Comparison of ENCODE assay signal across 19 cellular contexts in the genomic region with DNA sequence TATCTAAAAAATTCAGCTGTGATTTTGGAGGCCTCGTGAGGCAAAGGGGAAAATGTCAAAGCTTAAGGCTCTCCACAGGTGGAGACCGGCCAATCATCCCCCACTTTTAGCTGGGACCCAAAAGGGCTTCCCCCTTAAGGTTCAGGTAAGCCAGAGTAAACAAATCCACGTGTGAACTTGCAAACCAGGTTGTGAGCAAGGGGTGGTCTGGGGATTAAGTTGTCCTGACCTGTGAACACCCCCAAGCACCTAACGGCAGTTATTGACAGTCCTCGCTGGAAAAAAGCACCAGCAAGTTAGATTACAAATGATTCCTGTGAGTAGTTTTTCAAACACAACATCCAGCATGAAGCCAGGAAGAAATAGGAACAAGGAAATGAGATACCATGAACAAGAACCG. TPM values are rescaled to one million over a fixed set of nuclear protein-coding genes. Genes with fewer than 3 reads are reported as not detected.
DNase-seq lines count a peak whose midpoint lies in the region; ATAC-seq and TF ChIP-seq lines count a peak whose summit lies in the region.
"Had no signal": no experiment of that assay in that cellular context is flagged by ENCODE, and none has a peak within 500 bp of the region (broad histone marks: within the 10 kb centered on the region; RNA-seq: fewer than 3 reads in every experiment).

No MANE protein-coding gene starts in this region.

- H3K9me3 Mint-ChIP-seq in activated CD4-positive, alpha-beta memory T cell treated with anti-CD3 and anti-CD28 coated beads, Interleukin-2, amount 10 ng/mL, durations not matched to agents 7 days and 5 days, result no peaks in the 10 kb centered on the region
- no peaks in the 10 kb centered on the region for H3K9me3 Mint-ChIP-seq in activated CD4-positive, alpha-beta memory T cell treated with anti-CD3 and anti-CD28 coated beads for 36 hours
- H3K9me3 Mint-ChIP-seq in stimulated activated naive CD8-positive, alpha-beta T cell treated with anti-CD3 and anti-CD28 coated beads, Interleukin-15, amount 100 ng/mL, for 72 hours, result no peaks in the 10 kb centered on the region

- POLR2A ChIA-PET in activated CD4-positive, alpha-beta memory T cell treated with anti-CD3 and anti-CD28 coated beads, Interleukin-2, amount 10 ng/mL, durations not matched to agents 7 days and 5 days (lab: Charles Lee), result no interaction called here
- POLR2A ChIA-PET in activated CD4-positive, alpha-beta memory T cell treated with anti-CD3 and anti-CD28 coated beads for 36 hours (lab: Charles Lee), result no interaction called here

- H3K36me3 ChIP-seq in DOHH2 (ENCODE audit: control insufficient read depth, low read length) (no peaks in the 10 kb centered on the region), colonic mucosa (peaks cover 4% of the 10 kb centered on the region)

- H3K4me3 Mint-ChIP-seq in activated CD4-positive, alpha-beta memory T cell treated with anti-CD3 and anti-CD28 coated beads, Interleukin-2, amount 10 ng/mL, durations not matched to agents 7 days and 5 days, result no peak overlapping the region
- no peak overlapping the region for H3K4me3 Mint-ChIP-seq in activated CD4-positive, alpha-beta memory T cell treated with anti-CD3 and anti-CD28 coated beads for 36 hours
- H3K4me3 Mint-ChIP-seq in stimulated activated naive CD8-positive, alpha-beta T cell treated with anti-CD3 and anti-CD28 coated beads, Interleukin-15, amount 100 ng/mL, for 72 hours, result no peak overlapping the region

- DNase-seq in activated CD4-positive, alpha-beta memory T cell treated with anti-CD3 and anti-CD28 coated beads, Interleukin-2, amount 10 ng/mL, durations not matched to agents 7 days and 5 days, result peak; percentile 2
- DNase-seq in activated CD4-positive, alpha-beta memory T cell treated with anti-CD3 and anti-CD28 coated beads for 36 hours, result no peak
- DNase-seq in colonic mucosa, result peak; percentile 5
- DNase-seq in stimulated activated CD8-positive, alpha-beta memory T cell treated with anti-CD3 and anti-CD28 coated beads, Interleukin-4, amount 100 ng/mL, for 48 hours, result peak; percentile 9
- no peak for DNase-seq in stimulated activated naive CD8-positive, alpha-beta T cell treated with anti-CD3 and anti-CD28 coated beads, Interleukin-15, amount 100 ng/mL, for 72 hours
- DNase-seq in DMS53 (lab: John Stamatoyannopoulos, UW), result no peak
- DNase-seq: C1 segment of cervical spinal cord, GF-D8, GM23248, KBM-7, NCI-H1436, NCI-H2029, NCI-H2171, NCI-H446, NCI-H69 had no signal

- ATAC-seq in stimulated activated naive CD8-positive, alpha-beta T cell treated with anti-CD3 and anti-CD28 coated beads, Interleukin-15, amount 100 ng/mL, for 72 hours, result no peak
- no peak for ATAC-seq in HG03378 (IDR thresholded peaks at IDR 0.05; ENCODE audit: unreplicated experiment)
- ATAC-seq: HCT116 had no signal

- H4K20me1 ChIP-seq in DOHH2 (ENCODE audit: control insufficient read depth, insufficient read depth, low read depth, low read length), result no peaks in the 10 kb centered on the region

- peak overlapping the region; percentile 23; the same call in 1 of the 2 replicates for H3K27ac ChIP-seq in DOHH2 (ENCODE audit: low read depth, low read length)
- no peak overlapping the region for H3K27ac ChIP-seq in colonic mucosa
- H3K27ac ChIP-seq: GM23248, RWPE1 had no signal

- H3F3A ChIP-seq in DOHH2 (ENCODE audit: control insufficient read depth, insufficient read depth), result peaks cover 8% of the 10 kb centered on the region

- H3K4me2 ChIP-seq in DOHH2 (ENCODE audit: low read length), result peak overlapping the region; percentile 79

- no peaks in the 10 kb centered on the region for H3K79me2 ChIP-seq in DOHH2 (ENCODE audit: control insufficient read depth, low read length)

- no peaks in the 10 kb centered on the region for H3K9me3 ChIP-seq in DOHH2 (ENCODE audit: control insufficient read depth, insufficient read depth, low read length)
- no peaks in the 10 kb centered on the region for H3K9me3 ChIP-seq in colonic mucosa

- intact Hi-C loops in activated CD4-positive, alpha-beta memory T cell treated with anti-CD3 and anti-CD28 coated beads for 36 hours (cut with micrococcal nuclease), result no loop called here
- intact Hi-C loops in colonic mucosa (cut with DNase I), result no loop called here

- TF ChIP-seq CTCF in DOHH2 (IDR thresholded peaks at IDR 0.05; ENCODE audit: low read depth, low read length, poor library complexity, severe bottlenecking), result no peak
- no peak for TF ChIP-seq CTCF in colonic mucosa (IDR thresholded peaks at IDR 0.05)

- H3K4me3 ChIP-seq in DOHH2 (ENCODE audit: low read length) (peak overlapping the region; percentile 68), colonic mucosa (no peak overlapping the region)
- H3K4me3 ChIP-seq: GM23248 had no signal

- CTCF ChIA-PET in activated CD4-positive, alpha-beta memory T cell treated with anti-CD3 and anti-CD28 coated beads, Interleukin-2, amount 10 ng/mL, durations not matched to agents 7 days and 5 days (lab: Charles Lee), result interaction anchor here (1.0 to 2.9 kb wide), 2 partner anchors 13 to 72 kb away, joined by 3 to 14 read pairs; no protein-coding TSS in a partner anchor
- CTCF ChIA-PET in activated CD4-positive, alpha-beta memory T cell treated with anti-CD3 and anti-CD28 coated beads for 36 hours (lab: Charles Lee), result interaction anchor here (1.9 kb wide), 1 partner anchor 13 kb away, joined by 6 read pairs; no protein-coding TSS in a partner anchor

- H3K9me2 ChIP-seq in DOHH2 (replicated peaks; ENCODE audit: control insufficient read depth, low read length), result no peaks in the 10 kb centered on the region

- H3K27me3 ChIP-seq in DOHH2 (ENCODE audit: control insufficient read depth, low read length) (peaks cover 8% of the 10 kb centered on the region), colonic mucosa (no peaks in the 10 kb centered on the region)

- peaks cover 3% of the 10 kb centered on the region for H3K4me1 Mint-ChIP-seq in activated CD4-positive, alpha-beta memory T cell treated with anti-CD3 and anti-CD28 coated beads, Interleukin-2, amount 10 ng/mL, durations not matched to agents 7 days and 5 days
- H3K4me1 Mint-ChIP-seq in activated CD4-positive, alpha-beta memory T cell treated with anti-CD3 and anti-CD28 coated beads for 36 hours (ENCODE audit: low read depth), result no peaks in the 10 kb centered on the region
- H3K4me1 Mint-ChIP-seq in stimulated activated naive CD8-positive, alpha-beta T cell treated with anti-CD3 and anti-CD28 coated beads, Interleukin-15, amount 100 ng/mL, for 72 hours, result peaks cover 26% of the 10 kb centered on the region

- peaks cover 31% of the 10 kb centered on the region for H3K27me3 Mint-ChIP-seq in activated CD4-positive, alpha-beta memory T cell treated with anti-CD3 and anti-CD28 coated beads, Interleukin-2, amount 10 ng/mL, durations not matched to agents 7 days and 5 days
- peaks cover 4% of the 10 kb centered on the region for H3K27me3 Mint-ChIP-seq in activated CD4-positive, alpha-beta memory T cell treated with anti-CD3 and anti-CD28 coated beads for 36 hours
- no peaks in the 10 kb centered on the region for H3K27me3 Mint-ChIP-seq in stimulated activated naive CD8-positive, alpha-beta T cell treated with anti-CD3 and anti-CD28 coated beads, Interleukin-15, amount 100 ng/mL, for 72 hours

- no peak overlapping the region for H3K27ac Mint-ChIP-seq in activated CD4-positive, alpha-beta memory T cell treated with anti-CD3 and anti-CD28 coated beads, Interleukin-2, amount 10 ng/mL, durations not matched to agents 7 days and 5 days
- H3K27ac Mint-ChIP-seq in activated CD4-positive, alpha-beta memory T cell treated with anti-CD3 and anti-CD28 coated beads for 36 hours, result no peak overlapping the region
- H3K27ac Mint-ChIP-seq in stimulated activated naive CD8-positive, alpha-beta T cell treated with anti-CD3 and anti-CD28 coated beads, Interleukin-15, amount 100 ng/mL, for 72 hours, result no peak overlapping the region

- H3K4me1 ChIP-seq in DOHH2 (ENCODE audit: control insufficient read depth, low read length) (peaks cover 48% of the 10 kb centered on the region), colonic mucosa (no peaks in the 10 kb centered on the region)

- H3K9ac ChIP-seq in colonic mucosa (ENCODE audit: low read depth in 2 of 2, low read length in 2 of 2), result no peak overlapping the region
- H3K9ac ChIP-seq: GM23248 had no signal

- no peaks in the 10 kb centered on the region for H3K36me3 Mint-ChIP-seq in activated CD4-positive, alpha-beta memory T cell treated with anti-CD3 and anti-CD28 coated beads, Interleukin-2, amount 10 ng/mL, durations not matched to agents 7 days and 5 days (ENCODE audit: low read depth)
- H3K36me3 Mint-ChIP-seq in activated CD4-positive, alpha-beta memory T cell treated with anti-CD3 and anti-CD28 coated beads for 36 hours, result no peaks in the 10 kb centered on the region

RNA-seq across cellular contexts. Expression of a gene that starts 42.9 kb away (rescaled TPM):
- under 1 TPM; 0.13 to 0.18 TPM for total RNA-seq in activated CD4-positive, alpha-beta memory T cell treated with anti-CD3 and anti-CD28 coated beads, Interleukin-2, amount 10 ng/mL, durations not matched to agents 7 days and 5 days
- total RNA-seq in activated CD4-positive, alpha-beta memory T cell treated with anti-CD3 and anti-CD28 coated beads for 36 hours, result under 1 TPM; 0.14 to 0.58 TPM
- 100 to 1,000 TPM; 159 to 218 TPM for total RNA-seq in colonic mucosa
- total RNA-seq: GM23248 had no signal

RNA-seq across cellular contexts. Expression of a gene that starts 52.1 kb away (rescaled TPM):
- 10 to 100 TPM; 40.8 to 43.3 TPM for total RNA-seq in activated CD4-positive, alpha-beta memory T cell treated with anti-CD3 and anti-CD28 coated beads, Interleukin-2, amount 10 ng/mL, durations not matched to agents 7 days and 5 days
- total RNA-seq in activated CD4-positive, alpha-beta memory T cell treated with anti-CD3 and anti-CD28 coated beads for 36 hours, result 10 to 100 TPM; 57.0 to 57.1 TPM
- 10 to 100 TPM; 32.4 to 37.8 TPM for total RNA-seq in colonic mucosa

Comparison
In these comparisons a context has a peak if more than half of its experiments do, and no peak if none do; other contexts are left out.
1. DNase-seq: peak in activated CD4-positive, alpha-beta memory T cell treated with anti-CD3 and anti-CD28 coated beads, Interleukin-2, amount 10 ng/mL, durations not matched to agents 7 days and 5 days (single experiment), colonic mucosa (single experiment) and stimulated activated CD8-positive, alpha-beta memory T cell treated with anti-CD3 and anti-CD28 coated beads, Interleukin-4, amount 100 ng/mL, for 48 hours (single experiment); none in activated CD4-positive, alpha-beta memory T cell treated with anti-CD3 and anti-CD28 coated beads for 36 hours (single experiment), stimulated activated naive CD8-positive, alpha-beta T cell treated with anti-CD3 and anti-CD28 coated beads, Interleukin-15, amount 100 ng/mL, for 72 hours (0 of 2) and DMS53 (single experiment).
2. RNA of a gene that starts 42.9 kb away (total RNA-seq): 159 to 218 TPM in colonic mucosa; 0.14 to 0.58 TPM in activated CD4-positive, alpha-beta memory T cell treated with anti-CD3 and anti-CD28 coated beads for 36 hours and 0.13 to 0.18 TPM in activated CD4-positive, alpha-beta memory T cell treated with anti-CD3 and anti-CD28 coated beads, Interleukin-2, amount 10 ng/mL, durations not matched to agents 7 days and 5 days; every median in the first group is over 100 times any median in the second.